Comparison of ENCODE assay signal across 8 cellular contexts in the genomic region with DNA sequence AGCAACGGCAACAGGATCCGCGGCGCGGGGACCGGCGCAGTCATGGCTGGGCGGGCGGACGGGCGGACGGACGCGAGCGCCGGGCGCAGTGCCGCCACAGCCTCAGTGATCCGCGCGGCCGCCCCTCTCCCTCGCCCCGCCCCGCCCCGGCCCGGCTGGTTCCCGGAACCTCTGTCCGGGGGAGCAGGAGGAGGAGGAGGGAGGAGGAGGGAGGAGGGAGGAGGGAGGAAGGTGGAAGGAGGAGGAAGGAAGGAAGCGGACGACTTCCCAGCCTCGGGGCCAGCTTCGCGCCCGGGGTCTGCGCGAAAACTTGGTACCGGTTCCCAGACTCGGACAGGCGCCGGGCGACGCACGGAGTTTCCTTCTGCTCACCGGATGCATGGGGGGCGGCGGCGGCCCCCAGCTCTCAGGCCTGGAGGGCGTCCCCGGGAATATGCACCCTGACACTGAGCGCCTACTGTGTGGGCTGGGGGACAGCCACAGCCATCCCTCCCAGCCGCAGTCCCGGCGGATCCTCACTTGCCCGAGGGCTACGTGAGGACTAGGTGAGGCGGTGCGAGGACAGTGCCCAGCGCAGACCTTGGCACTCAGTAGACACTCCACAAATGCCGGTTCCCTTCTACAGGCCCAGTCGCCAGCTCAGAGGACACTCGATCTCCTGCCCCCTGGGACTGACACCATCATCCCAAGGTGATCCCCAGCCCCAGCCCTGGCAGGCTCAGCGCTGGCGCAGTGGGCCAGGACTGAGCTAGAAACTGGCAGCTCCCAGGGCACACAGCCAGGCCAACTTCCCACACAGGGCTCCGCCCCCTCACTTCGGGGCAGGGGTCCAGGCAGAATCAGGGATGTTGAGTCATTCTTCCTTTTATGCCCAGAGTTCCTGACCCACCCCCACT. TPM values are rescaled to one million over a fixed set of nuclear protein-coding genes. Genes with fewer than 3 reads are reported as not detected.
DNase-seq lines count a peak whose midpoint lies in the region; ATAC-seq and TF ChIP-seq lines count a peak whose summit lies in the region.

A gene with protein sequence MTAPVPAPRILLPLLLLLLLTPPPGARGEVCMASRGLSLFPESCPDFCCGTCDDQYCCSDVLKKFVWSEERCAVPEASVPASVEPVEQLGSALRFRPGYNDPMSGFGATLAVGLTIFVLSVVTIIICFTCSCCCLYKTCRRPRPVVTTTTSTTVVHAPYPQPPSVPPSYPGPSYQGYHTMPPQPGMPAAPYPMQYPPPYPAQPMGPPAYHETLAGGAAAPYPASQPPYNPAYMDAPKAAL (minus strand): TSS at position 124 of the 896 bp plus-strand sequence. CDS start 80 bp downstream, at position 44.

- peak within 1 kb of the TSS; percentile 41 for H3K18ac ChIP-seq in H9 (ENCODE audit: insufficient read length, low read depth, low read length)

- TF ChIP-seq CTCF in H9 (conservative IDR thresholded peaks at IDR 0.05) = no peak
- no peak for TF ChIP-seq CTCF in cardiac muscle cell (IDR thresholded peaks at IDR 0.05; ENCODE audit: low read depth, low read length)
- TF ChIP-seq CTCF in parathyroid adenoma (IDR thresholded peaks at IDR 0.05) = no peak

- peaks cover 8% of the 10 kb centered on the region for H3K27me3 Mint-ChIP-seq in H9 (ENCODE audit: low read depth)

- H3K27ac Mint-ChIP-seq in H9 = no peak within 1 kb of the TSS; a peak in 2 of 7 replicates

- ATAC-seq in GM19452 (IDR thresholded peaks at IDR 0.05; ENCODE audit: unreplicated experiment) = no peak

- peak within 1 kb of the TSS; percentile 7; the same call in 1 of the 2 replicates for H2BK15ac ChIP-seq in H9 (ENCODE audit: low read depth, low read length)

- no peaks in the 10 kb centered on the region for H3K27me3 ChIP-seq in H9 (ENCODE audit: insufficient read depth, low read length)
- H3K27me3 ChIP-seq in cardiac muscle cell = no peaks in the 10 kb centered on the region
- no peaks in the 10 kb centered on the region for H3K27me3 ChIP-seq in parathyroid adenoma (ENCODE audit: control insufficient read depth, insufficient read depth, low read length)

- no peak within 1 kb of the TSS for H2BK20ac ChIP-seq in H9 (ENCODE audit: low read depth, low read length, poor library complexity, severe bottlenecking)

- H3K27ac ChIP-seq in H9 (ENCODE audit: insufficient read length, low read depth, low read length) = no peak within 1 kb of the TSS
- H3K27ac ChIP-seq in adipose tissue (ENCODE audit: low read depth, low read length) = peak within 1 kb of the TSS; percentile 80
- no peak within 1 kb of the TSS for H3K27ac ChIP-seq in cardiac muscle cell
- peak within 1 kb of the TSS; percentile 88 for H3K27ac ChIP-seq in parathyroid adenoma
- H3K27ac ChIP-seq in urinary bladder (ENCODE audit: low read depth) = peak within 1 kb of the TSS; percentile 97

- no peak within 1 kb of the TSS for H4K5ac ChIP-seq in H9 (ENCODE audit: insufficient read length, low read depth, low read length)

- H3K79me1 ChIP-seq in H9 (ENCODE audit: insufficient read depth, low read depth, low read length, poor library complexity, severe bottlenecking) = no peaks in the 10 kb centered on the region

- peaks cover 11% of the 10 kb centered on the region for H3K23me2 ChIP-seq in H9 (ENCODE audit: insufficient read length, low read depth, low read length, poor library complexity, severe bottlenecking)

- H3K36me3 Mint-ChIP-seq in H9 (ENCODE audit: insufficient read depth in 1 of 3, low read depth in 3 of 3) = peaks cover 6 to 10% (median 7%) of the 10 kb centered on the region in 3 experiments

- no peak within 1 kb of the TSS for H3K23ac ChIP-seq in H9 (ENCODE audit: insufficient read length, low read depth, low read length)

- H3K4me2 ChIP-seq in H9 (ENCODE audit: insufficient read depth, insufficient read length, low read length) (peak within 1 kb of the TSS; percentile 51), parathyroid adenoma (ENCODE audit: low read length) (peak within 1 kb of the TSS; percentile 98)

- H4K8ac ChIP-seq in H9 (replicated peaks; ENCODE audit: insufficient read length, low read depth, low read length) = no peak within 1 kb of the TSS

- no peak within 1 kb of the TSS for H4K91ac ChIP-seq in H9 (ENCODE audit: insufficient read length, low read depth, low read length)

- peak within 1 kb of the TSS; percentile 54 for H3K14ac ChIP-seq in H9 (ENCODE audit: insufficient read depth, low read length)

- no peak within 1 kb of the TSS for H2BK5ac ChIP-seq in H9 (ENCODE audit: insufficient read length, low read length)

- peak within 1 kb of the TSS; percentile 80 to 87 for H3K4me3 Mint-ChIP-seq in H9

- no peak within 1 kb of the TSS for H2BK12ac ChIP-seq in H9 (ENCODE audit: insufficient read length, low read depth, low read length)

- H3K9me3 Mint-ChIP-seq in H9 = peaks cover 0 to 1% of the 10 kb centered on the region in 2 experiments; a peak in 1 of 5 replicates

- no peak within 1 kb of the TSS for H2AFZ ChIP-seq in H9 (ENCODE audit: low read length)
- peak within 1 kb of the TSS; percentile 93 for H2AFZ ChIP-seq in parathyroid adenoma

- H3K9ac ChIP-seq in H9 (ENCODE audit: extremely low read depth, insufficient read length, low read length) = peak within 1 kb of the TSS; percentile 48
- peak within 1 kb of the TSS; percentile 29 for H3K9ac ChIP-seq in parathyroid adenoma

- peak; percentile 76 for DNase-seq in Ammon's horn (ENCODE audit: low spot score)
- peak; percentile 61 for DNase-seq in H9
- DNase-seq in SKM-1 (lab: John Stamatoyannopoulos, UW; ENCODE audit: unreplicated experiment) = peak; percentile 47
- peak; percentile 68 to 84 for DNase-seq in cardiac muscle cell (ENCODE audit: low read depth in 1 of 2, low spot score in 1 of 2)

- H3K56ac ChIP-seq in H9 (ENCODE audit: insufficient read length, low read depth, low read length) = no peak within 1 kb of the TSS

- no peaks in the 10 kb centered on the region for H4K20me1 ChIP-seq in H9 (ENCODE audit: control insufficient read depth, insufficient read depth, insufficient read length)

- no peak within 1 kb of the TSS for H2BK120ac ChIP-seq in H9 (ENCODE audit: low read depth, low read length, poor library complexity, severe bottlenecking)

- H2AK5ac ChIP-seq in H9 (ENCODE audit: insufficient read length, low read length) = no peak within 1 kb of the TSS

- peaks cover 41% of the 10 kb centered on the region in 2 experiments for H3K4me1 Mint-ChIP-seq in H9

- H3K4me1 ChIP-seq in H9 (ENCODE audit: insufficient read depth, low read length) (peaks cover 4% of the 10 kb centered on the region; the same call in 1 of the 2 replicates), cardiac muscle cell (ENCODE audit: low read depth) (no peaks in the 10 kb centered on the region), parathyroid adenoma (peaks cover 12% of the 10 kb centered on the region), urinary bladder (ENCODE audit: insufficient read depth) (no peaks in the 10 kb centered on the region)

- H3K36me3 ChIP-seq in cardiac muscle cell = no peaks in the 10 kb centered on the region
- H3K36me3 ChIP-seq in parathyroid adenoma (ENCODE audit: control insufficient read depth, insufficient read depth, low read length) = no peaks in the 10 kb centered on the region
- H3K36me3 ChIP-seq in urinary bladder (ENCODE audit: insufficient read depth) = no peaks in the 10 kb centered on the region

- H3T11ph ChIP-seq in H9 (ENCODE audit: low read length) = no peak within 1 kb of the TSS

- peak within 1 kb of the TSS; percentile 44 for H3K4me3 ChIP-seq in cardiac muscle cell
- peak within 1 kb of the TSS; percentile 72 for H3K4me3 ChIP-seq in parathyroid adenoma (ENCODE audit: low read depth, low read length)
- peak within 1 kb of the TSS; percentile 64 for H3K4me3 ChIP-seq in urinary bladder (ENCODE audit: low read depth, low read length)

- no CpG with 5 or more reads among the region's 66 CpGs for WGBS in H9 (ENCODE audit: extremely low coverage, insufficient read length, low lambda C conversion rate)
- WGBS in adipose tissue, 3 donors = 1 to 6% (median 2%) methylated on average over 28 to 66 of the region's 66 CpGs
- 1% methylated on average over 66 of the region's 66 CpGs for WGBS in urinary bladder

- H3K79me2 ChIP-seq in H9 (ENCODE audit: insufficient read depth, low read length) (peaks cover 1% of the 10 kb centered on the region; the same call in 1 of the 2 replicates), parathyroid adenoma (no peaks in the 10 kb centered on the region)

- no peak within 1 kb of the TSS for H3K4ac ChIP-seq in H9 (ENCODE audit: low read depth, low read length)

- H3K9me3 ChIP-seq in H9 (ENCODE audit: control insufficient read depth, low read depth, low read length) = no peaks in the 10 kb centered on the region
- H3K9me3 ChIP-seq in cardiac muscle cell (ENCODE audit: low read depth) = no peaks in the 10 kb centered on the region
- no peaks in the 10 kb centered on the region for H3K9me3 ChIP-seq in parathyroid adenoma (ENCODE audit: control insufficient read depth, low read length)

RNA-seq across cellular contexts. Expression of the gene that starts here (rescaled TPM):
- total RNA-seq in H9 (2021) (171 and 174 TPM in 2 replicates), cardiac muscle cell (68.0 and 86.0 TPM in 2 replicates), urinary bladder (62.5 TPM)
- polyA plus RNA-seq in adipose tissue (100 to 1,000 TPM in 2 of 3 donors, 10 to 100 TPM in 1; 49.8 to 116 (median 111) TPM), cardiac muscle cell (92.3 and 147 TPM in 2 replicates), urinary bladder (209 TPM)

Comparison
In these comparisons a context has a peak if more than half of its experiments do, and no peak if none do; other contexts are left out.
1. H3K27ac ChIP-seq: peak in adipose tissue (single experiment), parathyroid adenoma (single experiment) and urinary bladder (single experiment); none in H9 (single experiment) and cardiac muscle cell (single experiment).
2. Peak in every context shown above with its lines, with median percentiles within 50 percentile points of each other: DNase-seq and H3K4me3 ChIP-seq.